ENCODE assay signal across 8 cellular contexts in the genomic region with DNA sequence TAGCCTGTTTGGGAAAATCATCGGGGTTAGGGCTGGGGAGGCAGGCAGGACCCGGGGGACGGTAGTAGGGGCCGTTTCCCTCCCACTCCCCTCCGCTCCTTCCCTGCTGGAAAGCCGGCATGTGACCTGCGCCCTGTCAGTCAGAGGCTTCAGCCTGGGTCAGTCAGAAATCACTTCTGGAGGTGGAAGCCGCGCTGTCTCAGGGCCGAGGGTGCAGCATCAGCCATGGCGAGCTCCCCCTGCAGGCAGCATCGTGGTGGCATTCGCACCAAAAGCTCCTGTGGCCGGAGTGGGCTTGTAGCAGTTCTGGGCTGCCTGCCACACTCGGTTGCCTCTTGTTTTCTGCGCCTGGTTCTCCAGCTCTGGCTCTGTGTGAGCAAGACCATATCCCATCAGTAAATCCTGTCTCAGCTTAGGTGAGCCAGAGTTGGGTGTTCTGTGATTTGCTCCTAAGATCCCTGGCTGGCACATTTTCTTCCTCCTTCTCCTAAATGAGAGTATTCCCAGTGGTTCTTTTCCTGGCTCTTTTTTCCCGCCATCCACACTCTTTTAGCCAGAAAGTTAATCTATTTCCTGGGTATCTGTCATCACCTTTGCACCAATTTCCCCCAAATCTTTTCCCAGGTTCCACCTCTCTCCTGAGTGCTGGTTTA. TPM values are rescaled to one million over a fixed set of nuclear protein-coding genes. Genes with fewer than 3 reads are reported as not detected.
DNase-seq lines count a peak whose midpoint lies in the region; ATAC-seq, FAIRE-seq and TF ChIP-seq lines count a peak whose summit lies in the region.

No MANE protein-coding gene starts in this region.

- CTCF ChIA-PET in BJ (lab: Yijun Ruan, JAX), result interaction anchor here (0.9 to 1.9 kb wide), 4 partner anchors 9 to 28 kb away, joined by 4 to 5 read pairs (median 4); no protein-coding TSS in a partner anchor

- no peak for FAIRE-seq in RCC 7860 (lab: Jason Lieb, UNC)

- POLR2A ChIA-PET in BJ (lab: Charles Lee), result no interaction called here

- H3K9me3 ChIP-seq in heart right ventricle (no peaks in the 10 kb centered on the region), gastrocnemius medialis (no peaks in the 10 kb centered on the region)

- intact Hi-C loops in heart right ventricle (cut with DNase I) (loop anchor here in 2 of 10 donors (10.0 kb wide), 2 partner anchors 87 to 107 kb away; no protein-coding TSS in a partner anchor), gastrocnemius medialis (cut with DNase I; ENCODE audit: low total_unique reads) (no loop called here)

- DNase-seq in BJ (ENCODE audit: low read depth) (no peak), RCC 7860 (ENCODE audit: low spot score) (peak; percentile 19), heart right ventricle (peak; percentile 72 to 76), gastrocnemius medialis (peak in 1 of 2 donors; percentile 27), NCI-H345 treated with DMSO at 0.1 percent for 48 hours (lab: John Stamatoyannopoulos, UW; ENCODE audit: unreplicated experiment) (no peak)
- DNase-seq in activated naive CD4-positive, alpha-beta T cell treated with Interleukin-2 at 50 U/mL for 16 hours, result peak; percentile 82

- ATAC-seq in HG03159 (IDR thresholded peaks at IDR 0.05; ENCODE audit: unreplicated experiment) (peak; percentile 90), heart right ventricle (peak in 7 of 8 donors; percentile 75 to 93 (median 89)), gastrocnemius medialis (no peak)

- TF ChIP-seq CTCF in BJ (IDR thresholded peaks at IDR 0.05; ENCODE audit: insufficient read depth, low read depth, low read length), result peak; percentile 81
- TF ChIP-seq CTCF in heart right ventricle (IDR thresholded peaks at IDR 0.05), result peak; percentile 44 to 87 (median 75)
- TF ChIP-seq CTCF in gastrocnemius medialis (IDR thresholded peaks at IDR 0.05 in 4 of 5, conservative IDR thresholded peaks at IDR 0.05 in 1 of 5), result peak in 4 of 5 experiments; percentile 18 to 46 (median 22)

- no peak overlapping the region for H3K4me3 ChIP-seq in BJ (ENCODE audit: low read depth, low read length)
- H3K4me3 ChIP-seq in heart right ventricle, result no peak overlapping the region
- H3K4me3 ChIP-seq in gastrocnemius medialis, result no peak overlapping the region

- peaks cover 0 to 9% (median 0%) of the 10 kb centered on the region in 9 donors for H3K4me1 ChIP-seq in heart right ventricle
- H3K4me1 ChIP-seq in gastrocnemius medialis, result no peaks in the 10 kb centered on the region

- 16 to 18% methylated on average over 17 of the region's 17 CpGs for WGBS in heart right ventricle, 2 donors

- in situ Hi-C loops in gastrocnemius medialis (cut with MboI; ENCODE audit: low sequenced_read_pairs in 4 of 4), result no loop called here

- H3K36me3 ChIP-seq in BJ (ENCODE audit: control insufficient read depth, insufficient read depth, low read length) (no peaks in the 10 kb centered on the region), heart right ventricle (no peaks in the 10 kb centered on the region), gastrocnemius medialis (no peaks in the 10 kb centered on the region)

- H3K27ac ChIP-seq in heart right ventricle, result no peak overlapping the region
- no peak overlapping the region for H3K27ac ChIP-seq in gastrocnemius medialis

- H3K27me3 ChIP-seq in BJ (ENCODE audit: control insufficient read depth, insufficient read depth, low read length) (peaks cover 2% of the 10 kb centered on the region), heart right ventricle (no peaks in the 10 kb centered on the region), gastrocnemius medialis (no peaks in the 10 kb centered on the region)

- TF ChIP-seq POLR2A in GM19193 (IDR thresholded peaks at IDR 0.05; ENCODE audit: extremely low read depth, insufficient read depth, insufficient read length) (peak; percentile 22), gastrocnemius medialis (IDR thresholded peaks at IDR 0.05) (no peak)

RNA-seq across cellular contexts. Expression of a gene that starts 17.3 kb away (rescaled TPM):
- polyA plus RNA-seq in BJ (2011; rRNA removed) (0.38 and 0.75 TPM in 2 replicates), heart right ventricle (under 1 TPM; 0.44 to 0.49 TPM)
- polyA minus RNA-seq in BJ (2011; rRNA and poly(A)+ RNA removed), result 0.09 and 0.26 TPM in 2 replicates
- total RNA-seq in heart right ventricle (1 to 10 TPM in 2 of 10 donors, under 1 TPM in 8; 0.15 to 3.4 (median 0.64) TPM), gastrocnemius medialis (under 1 TPM in 3 of 4 donors, not detected in 1; 0.05 to 0.22 (median 0.15) TPM)

Comparison
In these comparisons a context has a peak if more than half of its experiments do, and no peak if none do; other contexts are left out.
1. DNase-seq: peak in RCC 7860 (single experiment), activated naive CD4-positive, alpha-beta T cell treated with Interleukin-2 at 50 U/mL for 16 hours (single experiment) and heart right ventricle (2 of 2); none in BJ (single experiment) and NCI-H345 treated with DMSO at 0.1 percent for 48 hours (single experiment).
2. CTCF ChIP-seq: peak in every context shown above with its lines; median percentile 81 in BJ; 75 in heart right ventricle; 22 in gastrocnemius medialis.
3. ATAC-seq: peak in HG03159 (single experiment) and heart right ventricle (7 of 8); none in gastrocnemius medialis (0 of 2).